In the genomic region with DNA sequence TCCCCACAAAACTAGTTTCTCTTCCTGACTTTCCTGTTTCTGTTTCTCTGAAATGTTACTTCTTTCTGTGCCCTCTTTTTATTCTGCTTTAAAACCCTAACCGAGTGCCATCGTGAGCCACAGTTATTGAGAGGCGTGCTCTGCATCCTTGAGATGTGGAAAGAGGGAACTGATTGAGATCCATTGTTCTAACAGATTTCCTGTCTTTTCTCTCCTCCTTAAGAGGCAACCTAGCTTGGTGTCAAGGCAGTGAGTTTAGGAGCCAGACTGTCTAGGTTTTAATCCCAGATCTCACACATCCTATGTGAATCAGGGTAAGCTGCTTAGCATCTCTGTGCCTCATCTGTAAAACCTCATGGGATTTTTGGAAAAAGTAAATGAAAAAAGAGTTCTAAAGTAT, we compare ENCODE assay signal across 20 cellular contexts. TPM values are rescaled to one million over a fixed set of nuclear protein-coding genes. Genes with fewer than 3 reads are reported as not detected.
A peak's percentile ranks its signal among the peaks of the same experiment; 100 is the strongest.
DNase-seq lines count a peak whose midpoint lies in the region; ATAC-seq, FAIRE-seq and TF ChIP-seq lines count a peak whose summit lies in the region.
"Had no signal": no experiment of that assay in that cellular context is flagged by ENCODE, and none has a peak within 500 bp of the region (broad histone marks: within the 10 kb centered on the region; RNA-seq: fewer than 3 reads in every experiment).

No MANE protein-coding gene starts in this region.

- ATAC-seq in stimulated activated naive B cell treated with anti-CD40 and anti-IgM and Interleukin-4, amounts not matched to agents 10 μg/mL and 1 μg/mL and 100 μg/mL, for 72 hours (replicated peaks): no peak
- no peak for ATAC-seq in HG03135 (IDR thresholded peaks at IDR 0.05; ENCODE audit: unreplicated experiment)

- H3K4me3 Mint-ChIP-seq in activated naive CD4-positive, alpha-beta T cell treated with anti-CD3 and anti-CD28 coated beads for 36 hours: peak overlapping the region; percentile 5
- H3K4me3 Mint-ChIP-seq in activated naive CD4-positive, alpha-beta T cell treated with anti-CD3 and anti-CD28 coated beads, Interleukin-2, amount 10 ng/mL, durations not matched to agents 7 days and 5 days: no peak overlapping the region
- H3K4me3 Mint-ChIP-seq in stimulated activated naive B cell treated with anti-CD40 and anti-IgM and Interleukin-4, amounts not matched to agents 10 μg/mL and 1 μg/mL and 100 μg/mL, for 72 hours: no peak overlapping the region

- H3K36me3 Mint-ChIP-seq in activated naive CD4-positive, alpha-beta T cell treated with anti-CD3 and anti-CD28 coated beads for 36 hours (ENCODE audit: low read depth): peaks cover 56% of the 10 kb centered on the region
- peaks cover 56% of the 10 kb centered on the region for H3K36me3 Mint-ChIP-seq in activated naive CD4-positive, alpha-beta T cell treated with anti-CD3 and anti-CD28 coated beads, Interleukin-2, amount 10 ng/mL, durations not matched to agents 7 days and 5 days
- H3K36me3 Mint-ChIP-seq in stimulated activated naive B cell treated with anti-CD40 and anti-IgM and Interleukin-4, amounts not matched to agents 10 μg/mL and 1 μg/mL and 100 μg/mL, for 72 hours: peaks cover 47 to 70% of the 10 kb centered on the region in 2 donors

- intact Hi-C loops in activated naive CD4-positive, alpha-beta T cell treated with anti-CD3 and anti-CD28 coated beads for 36 hours (cut with micrococcal nuclease): loop anchor here (5.0 kb wide), 1 partner anchor 767 kb away; no protein-coding TSS in a partner anchor

- H3K27ac ChIP-seq in WERI-Rb-1 (peak overlapping the region; percentile 93), layer of hippocampus (ENCODE audit: low read depth, low read length) (peak overlapping the region; percentile 59), small intestine (ENCODE audit: low read depth in 1 of 2, low read length in 1 of 2) (no peak overlapping the region)
- H3K27ac ChIP-seq: BLaER1 treated with 17β-estradiol and CSF1 and Interleukin-3, amounts not matched to agents 10 nM and 100 nM; SK-N-MC; thoracic aorta had no signal

- no peak for FAIRE-seq in small intestine (lab: Jason Lieb, UNC)
- FAIRE-seq: colon, GM12878 had no signal

- CTCF ChIA-PET in activated naive CD4-positive, alpha-beta T cell treated with anti-CD3 and anti-CD28 coated beads for 36 hours (lab: Charles Lee): interaction anchor here (0.6 to 10.1 kb wide), 7 partner anchors 14 to 192 kb away, joined by 3 to 142 read pairs (median 3); no protein-coding TSS in a partner anchor
- CTCF ChIA-PET in activated naive CD4-positive, alpha-beta T cell treated with anti-CD3 and anti-CD28 coated beads, Interleukin-2, amount 10 ng/mL, durations not matched to agents 7 days and 5 days (lab: Charles Lee): interaction anchor here (0.7 to 1.7 kb wide), 3 partner anchors 83 to 406 kb away, joined by 3 to 4 read pairs (median 3); no protein-coding TSS in a partner anchor

- H3K27me3 Mint-ChIP-seq in activated naive CD4-positive, alpha-beta T cell treated with anti-CD3 and anti-CD28 coated beads for 36 hours (ENCODE audit: low read depth): no peaks in the 10 kb centered on the region
- no peaks in the 10 kb centered on the region for H3K27me3 Mint-ChIP-seq in activated naive CD4-positive, alpha-beta T cell treated with anti-CD3 and anti-CD28 coated beads, Interleukin-2, amount 10 ng/mL, durations not matched to agents 7 days and 5 days
- H3K27me3 Mint-ChIP-seq in stimulated activated naive B cell treated with anti-CD40 and anti-IgM and Interleukin-4, amounts not matched to agents 10 μg/mL and 1 μg/mL and 100 μg/mL, for 72 hours: no peaks in the 10 kb centered on the region
- H3K27me3 Mint-ChIP-seq: naive B cell had no signal

- H3K4me3 ChIP-seq in WERI-Rb-1 (ENCODE audit: low read depth, low read length): no peak overlapping the region
- H3K4me3 ChIP-seq in small intestine (ENCODE audit: low read depth in 1 of 2, low read length in 2 of 2): no peak overlapping the region
- H3K4me3 ChIP-seq: BLaER1 treated with 17β-estradiol and CSF1 and Interleukin-3, amounts not matched to agents 10 nM and 100 nM; GM12878; SK-N-MC; thoracic aorta had no signal

- no peak for TF ChIP-seq CTCF in WERI-Rb-1 (IDR thresholded peaks at IDR 0.05; ENCODE audit: low read depth, low read length)

- no peaks in the 10 kb centered on the region for H3K4me1 ChIP-seq in small intestine (ENCODE audit: control insufficient read depth in 2 of 2, insufficient read depth in 1 of 2, low read depth in 1 of 2, low read length in 1 of 2)

- 89 to 97% (median 93%) methylated on average over 3 of the region's 3 CpGs for WGBS in small intestine, 3 donors

- H3K4me1 Mint-ChIP-seq in activated naive CD4-positive, alpha-beta T cell treated with anti-CD3 and anti-CD28 coated beads for 36 hours (ENCODE audit: low read depth): peaks cover 85% of the 10 kb centered on the region
- H3K4me1 Mint-ChIP-seq in activated naive CD4-positive, alpha-beta T cell treated with anti-CD3 and anti-CD28 coated beads, Interleukin-2, amount 10 ng/mL, durations not matched to agents 7 days and 5 days: peaks cover 73% of the 10 kb centered on the region
- peaks cover 27 to 50% of the 10 kb centered on the region in 2 donors for H3K4me1 Mint-ChIP-seq in stimulated activated naive B cell treated with anti-CD40 and anti-IgM and Interleukin-4, amounts not matched to agents 10 μg/mL and 1 μg/mL and 100 μg/mL, for 72 hours

- DNase-seq in activated naive CD4-positive, alpha-beta T cell treated with anti-CD3 and anti-CD28 coated beads for 36 hours: no peak
- no peak for DNase-seq in activated naive CD4-positive, alpha-beta T cell treated with anti-CD3 and anti-CD28 coated beads, Interleukin-2, amount 10 ng/mL, durations not matched to agents 7 days and 5 days
- peak; percentile 58 for DNase-seq in WERI-Rb-1
- DNase-seq in stimulated activated naive B cell treated with anti-CD40 and anti-IgM and Interleukin-4, amounts not matched to agents 10 μg/mL and 1 μg/mL and 100 μg/mL, for 72 hours: no peak
- DNase-seq in NCI-H2029 treated with DMSO at 0.1 percent for 48 hours (lab: John Stamatoyannopoulos, UW): no peak
- no peak for DNase-seq in small intestine
- DNase-seq: activated gamma-delta T cell treated with Interleukin-2 at 50 U/mL for 16 hours, DMS 273 treated with DMSO at 0.1 percent for 48 hours, foreskin fibroblast, GF-D8, H7, naive B cell, NCI-H1694 had no signal

- no peaks in the 10 kb centered on the region for H3K27me3 ChIP-seq in WERI-Rb-1 (ENCODE audit: insufficient read depth, low read depth, severe bottlenecking)
- H3K27me3 ChIP-seq in layer of hippocampus (ENCODE audit: control insufficient read depth, insufficient read depth, low read length): no peaks in the 10 kb centered on the region
- H3K27me3 ChIP-seq in small intestine (ENCODE audit: control insufficient read depth in 2 of 2, insufficient read depth in 2 of 2, low read length in 2 of 2): no peaks in the 10 kb centered on the region
- H3K27me3 ChIP-seq: BLaER1 treated with 17β-estradiol and CSF1 and Interleukin-3, amounts not matched to agents 10 nM and 100 nM had no signal

- H3K9me3 Mint-ChIP-seq in activated naive CD4-positive, alpha-beta T cell treated with anti-CD3 and anti-CD28 coated beads for 36 hours: no peaks in the 10 kb centered on the region
- H3K9me3 Mint-ChIP-seq in activated naive CD4-positive, alpha-beta T cell treated with anti-CD3 and anti-CD28 coated beads, Interleukin-2, amount 10 ng/mL, durations not matched to agents 7 days and 5 days: peaks cover under 1% of the 10 kb centered on the region
- no peaks in the 10 kb centered on the region for H3K9me3 Mint-ChIP-seq in stimulated activated naive B cell treated with anti-CD40 and anti-IgM and Interleukin-4, amounts not matched to agents 10 μg/mL and 1 μg/mL and 100 μg/mL, for 72 hours
- H3K9me3 Mint-ChIP-seq: naive B cell had no signal

- H3K27ac Mint-ChIP-seq in activated naive CD4-positive, alpha-beta T cell treated with anti-CD3 and anti-CD28 coated beads for 36 hours: peak overlapping the region; percentile 78
- no peak overlapping the region for H3K27ac Mint-ChIP-seq in activated naive CD4-positive, alpha-beta T cell treated with anti-CD3 and anti-CD28 coated beads, Interleukin-2, amount 10 ng/mL, durations not matched to agents 7 days and 5 days
- peak overlapping the region; percentile 17 for H3K27ac Mint-ChIP-seq in stimulated activated naive B cell treated with anti-CD40 and anti-IgM and Interleukin-4, amounts not matched to agents 10 μg/mL and 1 μg/mL and 100 μg/mL, for 72 hours

- H3K9me3 ChIP-seq in WERI-Rb-1 (ENCODE audit: severe bottlenecking) (no peaks in the 10 kb centered on the region), small intestine (ENCODE audit: control insufficient read depth, low read depth) (no peaks in the 10 kb centered on the region)
- H3K9me3 ChIP-seq: thoracic aorta had no signal

- H3K36me3 ChIP-seq in WERI-Rb-1: peaks cover 58% of the 10 kb centered on the region
- peaks cover 3 to 5% of the 10 kb centered on the region in 2 donors for H3K36me3 ChIP-seq in small intestine (ENCODE audit: control insufficient read depth in 2 of 2, insufficient read depth in 2 of 2, low read length in 2 of 2)

RNA-seq across cellular contexts. Expression of gene SNX9, which starts 57.5 kb away (rescaled TPM):
- 10 to 100 TPM; 34.3 to 34.6 TPM for total RNA-seq in activated naive CD4-positive, alpha-beta T cell treated with anti-CD3 and anti-CD28 coated beads for 36 hours
- polyA plus RNA-seq in small intestine: 10 to 100 TPM; 36.4 to 57.8 (median 57.5) TPM

Comparison
In these comparisons a context has a peak if more than half of its experiments do, and no peak if none do; other contexts are left out.
1. H3K27ac ChIP-seq: peak in WERI-Rb-1 (single experiment) and layer of hippocampus (single experiment); none in small intestine (0 of 2).